ENCODE assay signal across 8 cellular contexts in genomic region chr1:31644560-31645273, GRCh38.
DNase-seq lines count a peak whose midpoint lies in the region; ATAC-seq and TF ChIP-seq lines count a peak whose summit lies in the region.

Gene PEF1 (minus strand): TSS chr1:31644876. CDS start chr1:31644864, 12 bp downstream.

- peak within 1 kb of the TSS; percentile 93 for H3K4me3 ChIP-seq in AG09309 (ENCODE audit: control insufficient read depth, low read depth, low read length)

- no peak for TF ChIP-seq CTCF in AG09309 (IDR thresholded peaks at IDR 0.05; ENCODE audit: control insufficient read depth, insufficient read depth, low read depth, low read length, missing control alignments)

- peak; percentile 87 for ATAC-seq in GM19025 (IDR thresholded peaks at IDR 0.05; ENCODE audit: low read depth, unreplicated experiment)
- peak; percentile 87 for ATAC-seq in HG03342 (IDR thresholded peaks at IDR 0.05; ENCODE audit: unreplicated experiment)
- ATAC-seq in activated CD4-positive, CD25-positive, alpha-beta regulatory T cell treated with anti-CD3 and anti-CD28 coated beads, Interleukin-2, amount 50 U/mL, for 24 hours: peak; percentile 91 to 92

- DNase-seq in AG09309 (ENCODE audit: low read depth) (peak; percentile 86), NCI-H446 treated with DMSO at 0.1 percent for 48 hours (lab: John Stamatoyannopoulos, UW) (peak; percentile 99), cerebellar cortex (ENCODE audit: low spot score) (peak; percentile 99), iris pigment epithelial cell (ENCODE audit: low read depth) (peak; percentile 98)
- DNase-seq in stimulated activated CD4-positive, alpha-beta T cell treated with anti-CD3 and anti-CD28 coated beads, Interleukin-12 subunit alpha, Interleukin-12 subunit beta, amount 100 ng/mL, for 24 hours (ENCODE audit: low read depth in 2 of 2): peak; percentile 98 to 99

Comparison
In these comparisons a context has a peak if more than half of its experiments do, and no peak if none do; other contexts are left out.
1. Peak in every context shown above with its lines: DNase-seq, ATAC-seq and H3K4me3 ChIP-seq.